Comparison of ENCODE assay signal across 18 cellular contexts in the genomic region with DNA sequence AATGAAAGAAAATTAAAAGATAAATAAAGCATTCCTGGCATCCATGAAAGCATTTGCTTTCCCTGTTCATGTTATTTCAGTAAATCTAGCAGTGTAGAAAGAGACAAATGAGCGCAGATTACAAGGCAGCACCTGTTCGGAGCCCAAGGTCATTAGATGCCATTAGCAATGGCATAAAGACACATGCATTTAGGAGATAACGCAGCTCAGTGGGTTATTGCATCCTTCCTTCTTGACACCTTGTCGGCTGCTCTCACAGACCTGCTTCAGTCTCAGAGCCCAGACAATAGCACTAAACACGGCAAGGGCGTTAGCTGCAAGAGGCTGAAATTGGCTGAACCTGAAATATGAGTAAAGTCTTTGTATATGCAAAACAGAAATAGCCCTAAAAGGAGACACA.
DNase-seq lines count a peak whose midpoint lies in the region; ATAC-seq and TF ChIP-seq lines count a peak whose summit lies in the region.
"Had no signal": no experiment of that assay in that cellular context is flagged by ENCODE, and none has a peak within 500 bp of the region (broad histone marks: within the 10 kb centered on the region; RNA-seq: fewer than 3 reads in every experiment).

No MANE protein-coding gene starts in this region.

- H3K9me3 ChIP-seq in psoas muscle: no peaks in the 10 kb centered on the region
- H3K9me3 ChIP-seq: A549 had no signal

- no peak overlapping the region for H3K4me3 ChIP-seq in psoas muscle
- H3K4me3 ChIP-seq: A549 had no signal

- peaks cover 21% of the 10 kb centered on the region for H3K4me1 Mint-ChIP-seq in activated CD4-positive, alpha-beta T cell treated with anti-CD3 and anti-CD28 coated beads, Interleukin-2, amount 10 ng/mL, durations not matched to agents 7 days and 5 days
- H3K4me1 Mint-ChIP-seq in activated CD4-positive, alpha-beta T cell treated with anti-CD3 and anti-CD28 coated beads for 36 hours: peaks cover 23% of the 10 kb centered on the region
- H3K4me1 Mint-ChIP-seq in central memory CD8-positive, alpha-beta T cell: peaks cover 52% of the 10 kb centered on the region
- H3K4me1 Mint-ChIP-seq in stimulated activated effector memory CD8-positive, alpha-beta T cell treated with anti-CD3 and anti-CD28 coated beads, Interleukin-12 subunit alpha, Interleukin-12 subunit beta, amount 100 ng/mL, for 72 hours: peaks cover 58% of the 10 kb centered on the region

- no peaks in the 10 kb centered on the region for H3K36me3 ChIP-seq in psoas muscle (ENCODE audit: insufficient read depth in 1 of 2, low read depth in 1 of 2)

- H3K27ac ChIP-seq in psoas muscle: no peak overlapping the region
- H3K27ac ChIP-seq: A549 had no signal

- no peak for ATAC-seq in activated CD4-positive, alpha-beta T cell treated with anti-CD3 and anti-CD28 coated beads for 36 hours
- ATAC-seq in central memory CD8-positive, alpha-beta T cell (replicated peaks; ENCODE audit: extremely low read depth, poor library complexity, severe bottlenecking): peak; percentile 61
- ATAC-seq in stimulated activated effector memory CD8-positive, alpha-beta T cell treated with anti-CD3 and anti-CD28 coated beads, Interleukin-12 subunit alpha, Interleukin-12 subunit beta, amount 100 ng/mL, for 72 hours: no peak
- ATAC-seq in psoas muscle (no peak), GM18868 (IDR thresholded peaks at IDR 0.05; ENCODE audit: unreplicated experiment) (no peak)
- ATAC-seq: A549, HCT116, PC-3 had no signal

- H3K9me3 Mint-ChIP-seq in activated CD4-positive, alpha-beta T cell treated with anti-CD3 and anti-CD28 coated beads, Interleukin-2, amount 10 ng/mL, durations not matched to agents 7 days and 5 days: peaks cover 4% of the 10 kb centered on the region
- H3K9me3 Mint-ChIP-seq in activated CD4-positive, alpha-beta T cell treated with anti-CD3 and anti-CD28 coated beads for 36 hours (ENCODE audit: low read depth): no peaks in the 10 kb centered on the region
- no peaks in the 10 kb centered on the region for H3K9me3 Mint-ChIP-seq in central memory CD8-positive, alpha-beta T cell
- no peaks in the 10 kb centered on the region for H3K9me3 Mint-ChIP-seq in stimulated activated effector memory CD8-positive, alpha-beta T cell treated with anti-CD3 and anti-CD28 coated beads, Interleukin-12 subunit alpha, Interleukin-12 subunit beta, amount 100 ng/mL, for 72 hours
- H3K9me3 Mint-ChIP-seq: CD4-positive, alpha-beta T cell had no signal

- H3K4me3 Mint-ChIP-seq in activated CD4-positive, alpha-beta T cell treated with anti-CD3 and anti-CD28 coated beads, Interleukin-2, amount 10 ng/mL, durations not matched to agents 7 days and 5 days: no peak overlapping the region
- H3K4me3 Mint-ChIP-seq in activated CD4-positive, alpha-beta T cell treated with anti-CD3 and anti-CD28 coated beads for 36 hours: no peak overlapping the region
- H3K4me3 Mint-ChIP-seq in central memory CD8-positive, alpha-beta T cell: peak overlapping the region; percentile 43
- peak overlapping the region; percentile 13 for H3K4me3 Mint-ChIP-seq in stimulated activated effector memory CD8-positive, alpha-beta T cell treated with anti-CD3 and anti-CD28 coated beads, Interleukin-12 subunit alpha, Interleukin-12 subunit beta, amount 100 ng/mL, for 72 hours
- H3K4me3 Mint-ChIP-seq: CD4-positive, alpha-beta T cell had no signal

- 64 to 67% (median 67%) methylated on average over 6 of the region's 6 CpGs for WGBS in psoas muscle, 3 donors

- intact Hi-C loops in activated CD4-positive, alpha-beta T cell treated with anti-CD3 and anti-CD28 coated beads for 36 hours (cut with DNase I, micrococcal nuclease): no loop called here
- intact Hi-C loops in psoas muscle (cut with DNase I): no loop called here

- peaks cover 12% of the 10 kb centered on the region for H3K4me1 ChIP-seq in psoas muscle

- H3K27me3 ChIP-seq in psoas muscle (ENCODE audit: insufficient read depth in 3 of 3, low read length in 2 of 3): no peaks in the 10 kb centered on the region

- CTCF ChIA-PET in activated CD4-positive, alpha-beta T cell treated with anti-CD3 and anti-CD28 coated beads, Interleukin-2, amount 10 ng/mL, durations not matched to agents 7 days and 5 days (lab: Charles Lee): no interaction called here
- CTCF ChIA-PET in activated CD4-positive, alpha-beta T cell treated with anti-CD3 and anti-CD28 coated beads for 36 hours (lab: Charles Lee): interaction anchor here (1.3 kb wide), 1 partner anchor 124 kb away, joined by 3 read pairs; no protein-coding TSS in a partner anchor

- TF ChIP-seq CTCF in psoas muscle (IDR thresholded peaks at IDR 0.05): no peak

- POLR2A ChIA-PET in activated CD4-positive, alpha-beta T cell treated with anti-CD3 and anti-CD28 coated beads, Interleukin-2, amount 10 ng/mL, durations not matched to agents 7 days and 5 days (lab: Charles Lee): no interaction called here
- POLR2A ChIA-PET in activated CD4-positive, alpha-beta T cell treated with anti-CD3 and anti-CD28 coated beads for 36 hours (lab: Charles Lee): no interaction called here

- DNase-seq in activated CD4-positive, alpha-beta T cell treated with anti-CD3 and anti-CD28 coated beads, Interleukin-2, amount 10 ng/mL, durations not matched to agents 7 days and 5 days: no peak
- DNase-seq in activated CD4-positive, alpha-beta T cell treated with anti-CD3 and anti-CD28 coated beads for 36 hours: no peak
- DNase-seq in NCI-H146 treated with DMSO at 0.1 percent for 48 hours (lab: John Stamatoyannopoulos, UW; ENCODE audit: unreplicated experiment) (peak; percentile 23), NCI-H1092 treated with DMSO at 0.1 percent for 48 hours (lab: John Stamatoyannopoulos, UW) (no peak), psoas muscle (no peak)
- no peak for DNase-seq in central memory CD8-positive, alpha-beta T cell (ENCODE audit: low spot score in 2 of 2)
- DNase-seq in stimulated activated effector memory CD8-positive, alpha-beta T cell treated with anti-CD3 and anti-CD28 coated beads, Interleukin-12 subunit alpha, Interleukin-12 subunit beta, amount 100 ng/mL, for 72 hours (ENCODE audit: low spot score in 2 of 2): no peak
- DNase-seq: AML-193; CD4-positive, alpha-beta T cell; DND-41; GDM1; MV-4-11; NCI-H1694 treated with DMSO at 0.1 percent for 48 hours; NCI-H510A; PC-3 had no signal

- H3K36me3 Mint-ChIP-seq in activated CD4-positive, alpha-beta T cell treated with anti-CD3 and anti-CD28 coated beads, Interleukin-2, amount 10 ng/mL, durations not matched to agents 7 days and 5 days (ENCODE audit: low read depth): peaks cover 7% of the 10 kb centered on the region
- H3K36me3 Mint-ChIP-seq in activated CD4-positive, alpha-beta T cell treated with anti-CD3 and anti-CD28 coated beads for 36 hours (ENCODE audit: low read depth): peaks cover 2% of the 10 kb centered on the region
- H3K36me3 Mint-ChIP-seq in central memory CD8-positive, alpha-beta T cell (ENCODE audit: insufficient read depth): peaks cover 6% of the 10 kb centered on the region
- H3K36me3 Mint-ChIP-seq in stimulated activated effector memory CD8-positive, alpha-beta T cell treated with anti-CD3 and anti-CD28 coated beads, Interleukin-12 subunit alpha, Interleukin-12 subunit beta, amount 100 ng/mL, for 72 hours: peaks cover 33% of the 10 kb centered on the region

- peak overlapping the region; percentile 38 for H3K27ac Mint-ChIP-seq in activated CD4-positive, alpha-beta T cell treated with anti-CD3 and anti-CD28 coated beads, Interleukin-2, amount 10 ng/mL, durations not matched to agents 7 days and 5 days
- H3K27ac Mint-ChIP-seq in activated CD4-positive, alpha-beta T cell treated with anti-CD3 and anti-CD28 coated beads for 36 hours: no peak overlapping the region
- H3K27ac Mint-ChIP-seq in central memory CD8-positive, alpha-beta T cell (ENCODE audit: low read depth): peak overlapping the region; percentile 95
- peak overlapping the region; percentile 87 for H3K27ac Mint-ChIP-seq in stimulated activated effector memory CD8-positive, alpha-beta T cell treated with anti-CD3 and anti-CD28 coated beads, Interleukin-12 subunit alpha, Interleukin-12 subunit beta, amount 100 ng/mL, for 72 hours

- no peaks in the 10 kb centered on the region for H3K27me3 Mint-ChIP-seq in activated CD4-positive, alpha-beta T cell treated with anti-CD3 and anti-CD28 coated beads, Interleukin-2, amount 10 ng/mL, durations not matched to agents 7 days and 5 days
- no peaks in the 10 kb centered on the region for H3K27me3 Mint-ChIP-seq in activated CD4-positive, alpha-beta T cell treated with anti-CD3 and anti-CD28 coated beads for 36 hours
- H3K27me3 Mint-ChIP-seq in central memory CD8-positive, alpha-beta T cell: no peaks in the 10 kb centered on the region
- H3K27me3 Mint-ChIP-seq: CD4-positive, alpha-beta T cell had no signal

Comparison
In these comparisons a context has a peak if more than half of its experiments do, and no peak if none do; other contexts are left out.
1. H3K4me3 Mint-ChIP-seq: peak in central memory CD8-positive, alpha-beta T cell (single experiment) and stimulated activated effector memory CD8-positive, alpha-beta T cell treated with anti-CD3 and anti-CD28 coated beads, Interleukin-12 subunit alpha, Interleukin-12 subunit beta, amount 100 ng/mL, for 72 hours (single experiment); none in activated CD4-positive, alpha-beta T cell treated with anti-CD3 and anti-CD28 coated beads, Interleukin-2, amount 10 ng/mL, durations not matched to agents 7 days and 5 days (single experiment) and activated CD4-positive, alpha-beta T cell treated with anti-CD3 and anti-CD28 coated beads for 36 hours (single experiment).